Comparison of ENCODE assay signal across 37 cellular contexts in the genomic region with DNA sequence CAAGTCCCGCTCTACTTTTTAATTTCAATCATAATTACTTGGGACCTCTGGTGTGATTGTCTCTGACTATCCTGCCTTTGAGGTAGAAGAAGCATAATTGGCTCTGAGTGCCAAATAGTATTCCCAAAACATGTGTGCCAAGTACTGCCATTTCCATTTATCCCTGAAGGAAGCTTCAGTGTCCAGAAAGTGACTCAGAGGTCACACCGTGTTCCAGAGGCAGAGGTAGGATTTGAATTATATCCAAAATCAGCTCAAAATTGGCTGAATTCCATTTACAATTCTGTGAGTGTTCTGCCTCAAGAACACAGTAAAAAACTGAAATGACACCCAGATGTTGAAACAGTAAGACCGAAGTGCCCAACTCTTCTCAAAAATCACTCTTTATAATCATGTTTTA.
"Had no signal": no experiment of that assay in that cellular context is flagged by ENCODE, and none has a peak within 500 bp of the region (broad histone marks: within the 10 kb centered on the region; RNA-seq: fewer than 3 reads in every experiment).

No MANE protein-coding gene starts in this region.

- DNase-seq: activated B cell treated with CpG ODN at 0.5 μM for 24 hours; activated CD4-positive, alpha-beta memory T cell treated with anti-CD3 and anti-CD28 coated beads for 36 hours; activated CD4-positive, alpha-beta T cell treated with anti-CD3 and anti-CD28 coated beads for 4 hours; activated CD4-positive, alpha-beta T cell treated with anti-CD3 and anti-CD28 coated beads, Interleukin-2, amount 10 ng/mL, durations not matched to agents 24 days and 14 days; activated CD4-positive, alpha-beta T cell treated with anti-CD3 and anti-CD28 coated beads, Interleukin-2, amount 50 U/mL, for 1 hour; activated CD4-positive, alpha-beta T cell treated with anti-CD3 and anti-CD28 coated beads, Interleukin-2, amount 50 U/mL, for 4 hours; activated CD4-positive, CD25-positive, alpha-beta regulatory T cell treated with anti-CD3 and anti-CD28 coated beads, Interleukin-2, amount 50 U/mL, for 72 hours; activated CD8-positive, alpha-beta memory T cell treated with anti-CD3 and anti-CD28 coated beads, Interleukin-2, amount 50 U/mL, for 4 hours; activated CD8-positive, alpha-beta T cell treated with anti-CD3 and anti-CD28 coated beads for 36 hours; activated effector memory CD4-positive, alpha-beta T cell treated with anti-CD3 and anti-CD28 coated beads, Interleukin-2, amount 50 U/mL, for 16 hours; activated gamma-delta T cell treated with Interleukin-2 at 50 U/mL for 16 hours; activated naive CD4-positive, alpha-beta T cell; activated naive CD4-positive, alpha-beta T cell treated with anti-CD3 and anti-CD28 coated beads for 36 hours; activated naive CD4-positive, alpha-beta T cell treated with anti-CD3 and anti-CD28 coated beads, Interleukin-2, amount 50 U/mL, for 16 hours; activated naive CD8-positive, alpha-beta T cell treated with anti-CD3 and anti-CD28 coated beads for 36 hours; activated T-cell treated with anti-CD3 and anti-CD28 coated beads for 4 hours; activated T-cell treated with anti-CD3 and anti-CD28 coated beads, Interleukin-2, amount 50 U/mL, for 1 hour; activated T-cell treated with anti-CD3 and anti-CD28 coated beads, Interleukin-2, amount 50 U/mL, for 4 hours; activated T-cell treated with anti-CD3 and anti-CD28 coated beads, Interleukin-2, amount 50 U/mL, for 72 hours; adrenal gland; amniotic stem cell; aorta; body of pancreas; brain microvascular endothelial cell; caudate nucleus; cerebellar nuclear complex; T-helper 1 cell; T-helper 2 cell; T-helper 9 cell had no signal

- H3K4me3 ChIP-seq: adrenal gland, body of pancreas, cardiac muscle cell had no signal

- H3K9me3 Mint-ChIP-seq: activated B cell treated with CpG ODN at 0.5 μM for 24 hours; activated T-cell treated with anti-CD3 and anti-CD28 coated beads, Interleukin-2, amount 50 U/mL, for 4 hours; activated T-helper 1 cell treated with anti-CD3 and anti-CD28 coated beads, Interleukin-12 subunit alpha, Interleukin-12 subunit beta, Interleukin-2, Interleukin-4 antibody, amounts not matched to agents 30 ng/mL and 10 ng/mL and 1 ng/mL, durations not matched to agents 14 hours and 24 hours and 36 hours; central memory CD8-positive, alpha-beta T cell; T-helper 1 cell treated with Interleukin-12 subunit alpha and Interleukin-12 subunit beta and Interleukin-4 antibody, amounts not matched to agents 30 μg/mL and 1 μg/mL, for 36 hours; T-helper 2 cell treated with Interferon-gamma antibody and Interleukin-4, amounts not matched to agents 5 μg/mL and 100 μg/mL, for 36 hours had no signal

- H3K27me3 ChIP-seq: adrenal gland, body of pancreas, brain microvascular endothelial cell, cardiac muscle cell had no signal

- H3K4me1 ChIP-seq: adrenal gland, body of pancreas had no signal

- ATAC-seq: activated CD8-positive, alpha-beta T cell treated with anti-CD3 and anti-CD28 coated beads for 36 hours; activated naive CD4-positive, alpha-beta T cell treated with anti-CD3 and anti-CD28 coated beads, Interleukin-2, amount 50 U/mL, for 72 hours; activated T-cell treated with anti-CD3 and anti-CD28 coated beads, Interleukin-2, amount 50 U/mL, for 4 hours; activated T-cell treated with anti-CD3 and anti-CD28 coated beads, Interleukin-2, amount 50 U/mL, for 72 hours; activated T-helper 17 cell treated with anti-CD3 and anti-CD28 coated beads, Interleukin-2, amount 50 U/mL, for 72 hours; body of pancreas had no signal

- H3K27ac Mint-ChIP-seq: activated B cell treated with CpG ODN at 0.5 μM for 24 hours; activated CD4-positive, alpha-beta memory T cell treated with anti-CD3 and anti-CD28 coated beads for 36 hours; activated CD4-positive, alpha-beta T cell treated with anti-CD3 and anti-CD28 coated beads, Interleukin-2, amount 10 ng/mL, durations not matched to agents 24 days and 14 days; activated CD8-positive, alpha-beta T cell treated with anti-CD3 and anti-CD28 coated beads for 36 hours; activated naive CD4-positive, alpha-beta T cell treated with anti-CD3 and anti-CD28 coated beads for 36 hours; activated naive CD4-positive, alpha-beta T cell treated with anti-CD3 and anti-CD28 coated beads, Interleukin-2, amount 50 U/mL, for 72 hours; activated naive CD8-positive, alpha-beta T cell treated with anti-CD3 and anti-CD28 coated beads for 36 hours; activated T-cell treated with anti-CD3 and anti-CD28 coated beads, Interleukin-2, amount 50 U/mL, for 72 hours; activated T-helper 1 cell treated with anti-CD3 and anti-CD28 coated beads, Interleukin-12 subunit alpha, Interleukin-12 subunit beta, Interleukin-2, Interleukin-4 antibody, amounts not matched to agents 30 ng/mL and 10 ng/mL and 1 ng/mL, durations not matched to agents 14 hours and 24 hours and 36 hours; activated T-helper 17 cell treated with anti-CD3 and anti-CD28 coated beads, Interleukin-2, amount 50 U/mL, for 72 hours; T-helper 1 cell treated with Interleukin-12 subunit alpha and Interleukin-12 subunit beta and Interleukin-4 antibody, amounts not matched to agents 30 μg/mL and 1 μg/mL, for 36 hours; T-helper 2 cell treated with Interferon-gamma antibody and Interleukin-4, amounts not matched to agents 5 μg/mL and 100 μg/mL, for 36 hours had no signal

- H3K27me3 Mint-ChIP-seq: activated B cell treated with CpG ODN at 0.5 μM for 24 hours; activated CD4-positive, alpha-beta T cell treated with anti-CD3 and anti-CD28 coated beads, Interleukin-2, amount 10 ng/mL, durations not matched to agents 24 days and 14 days; activated naive CD8-positive, alpha-beta T cell treated with anti-CD3 and anti-CD28 coated beads for 36 hours had no signal

- H3K4me1 Mint-ChIP-seq: activated B cell treated with CpG ODN at 0.5 μM for 24 hours; activated CD4-positive, alpha-beta T cell treated with anti-CD3 and anti-CD28 coated beads, Interleukin-2, amount 10 ng/mL, durations not matched to agents 24 days and 14 days; activated naive CD8-positive, alpha-beta T cell treated with anti-CD3 and anti-CD28 coated beads for 36 hours; activated T-helper 17 cell treated with anti-CD3 and anti-CD28 coated beads, Interleukin-2, amount 50 U/mL, for 72 hours; central memory CD8-positive, alpha-beta T cell had no signal

- H3K4me3 Mint-ChIP-seq: activated B cell treated with CpG ODN at 0.5 μM for 24 hours; activated CD4-positive, alpha-beta memory T cell treated with anti-CD3 and anti-CD28 coated beads for 36 hours; activated CD4-positive, alpha-beta T cell treated with anti-CD3 and anti-CD28 coated beads, Interleukin-2, amount 10 ng/mL, durations not matched to agents 24 days and 14 days; activated CD8-positive, alpha-beta T cell treated with anti-CD3 and anti-CD28 coated beads for 36 hours; activated naive CD4-positive, alpha-beta T cell treated with anti-CD3 and anti-CD28 coated beads for 36 hours; activated naive CD8-positive, alpha-beta T cell treated with anti-CD3 and anti-CD28 coated beads for 36 hours; activated T-cell treated with anti-CD3 and anti-CD28 coated beads, Interleukin-2, amount 50 U/mL, for 4 hours; activated T-cell treated with anti-CD3 and anti-CD28 coated beads, Interleukin-2, amount 50 U/mL, for 72 hours; activated T-helper 1 cell treated with anti-CD3 and anti-CD28 coated beads, Interleukin-12 subunit alpha, Interleukin-12 subunit beta, Interleukin-2, Interleukin-4 antibody, amounts not matched to agents 30 ng/mL and 10 ng/mL and 1 ng/mL, durations not matched to agents 14 hours and 24 hours and 36 hours; activated T-helper 17 cell treated with anti-CD3 and anti-CD28 coated beads, Interleukin-2, amount 50 U/mL, for 72 hours; central memory CD8-positive, alpha-beta T cell; T-helper 1 cell treated with Interleukin-12 subunit alpha and Interleukin-12 subunit beta and Interleukin-4 antibody, amounts not matched to agents 30 μg/mL and 1 μg/mL, for 36 hours; T-helper 2 cell treated with Interferon-gamma antibody and Interleukin-4, amounts not matched to agents 5 μg/mL and 100 μg/mL, for 36 hours had no signal

- H3K27ac ChIP-seq: adrenal gland, body of pancreas, brain microvascular endothelial cell, cardiac muscle cell, VCaP had no signal

- H3K9me3 ChIP-seq: adrenal gland, body of pancreas had no signal

- H3K36me3 Mint-ChIP-seq: activated CD4-positive, alpha-beta memory T cell treated with anti-CD3 and anti-CD28 coated beads for 36 hours; activated naive CD8-positive, alpha-beta T cell treated with anti-CD3 and anti-CD28 coated beads for 36 hours had no signal

- H3K36me3 ChIP-seq: adrenal gland, brain microvascular endothelial cell, cardiac muscle cell had no signal
